9 cellular contexts compared by ENCODE assay signal in genomic region chr15:52481915-52482314, GRCh38. TPM values are rescaled to one million over a fixed set of nuclear protein-coding genes. Genes with fewer than 3 reads are reported as not detected.
DNase-seq lines count a peak whose midpoint lies in the region; ATAC-seq, FAIRE-seq and TF ChIP-seq lines count a peak whose summit lies in the region.
"Had no signal": no experiment of that assay in that cellular context is flagged by ENCODE, and none has a peak within 500 bp of the region (broad histone marks: within the 10 kb centered on the region; RNA-seq: fewer than 3 reads in every experiment).

No MANE protein-coding gene starts in this region.

- 54 to 57% (median 56%) methylated on average over 3 of the region's 3 CpGs for WGBS in small intestine, 3 donors

- no peaks in the 10 kb centered on the region for H3K9me1 ChIP-seq in endothelial cell of umbilical vein (replicated peaks; ENCODE audit: control insufficient read depth, extremely low read depth, insufficient read depth, low read length)

- H3K4me1 ChIP-seq in endothelial cell of umbilical vein (ENCODE audit: control insufficient read depth, extremely low read depth, insufficient read depth, low read length), result peaks cover 63% of the 10 kb centered on the region
- peaks cover 0 to 9% of the 10 kb centered on the region in 2 donors for H3K4me1 ChIP-seq in small intestine (ENCODE audit: control insufficient read depth in 2 of 2, insufficient read depth in 1 of 2, low read depth in 1 of 2, low read length in 1 of 2)
- H3K4me1 ChIP-seq in PC-9 (replicated peaks; ENCODE audit: insufficient read depth), result no peaks in the 10 kb centered on the region
- H3K4me1 ChIP-seq: parathyroid adenoma had no signal

- H3F3A ChIP-seq in PC-9 (ENCODE audit: insufficient read depth, low read depth), result no peaks in the 10 kb centered on the region

- H3K4me2 ChIP-seq in endothelial cell of umbilical vein (ENCODE audit: insufficient read depth, low read length) (peak overlapping the region; percentile 33), PC-9 (no peak overlapping the region)

- H3K79me2 ChIP-seq in endothelial cell of umbilical vein (ENCODE audit: control insufficient read depth, insufficient read depth, low read length), result peaks cover 76% of the 10 kb centered on the region
- H3K79me2 ChIP-seq in PC-9 (ENCODE audit: low read depth), result no peaks in the 10 kb centered on the region

- peak; percentile 99 for ATAC-seq in HG03175 (IDR thresholded peaks at IDR 0.05; ENCODE audit: unreplicated experiment)

- CTCF ChIA-PET in BJ (lab: Yijun Ruan, JAX), result interaction anchor here (0.7 to 1.3 kb wide), 3 partner anchors 10 to 239 kb away, joined by 3 to 5 read pairs (median 4); no protein-coding TSS in a partner anchor
- CTCF ChIA-PET in endothelial cell of umbilical vein (lab: Charles Lee), result interaction anchor here (1.0 to 1.2 kb wide), 4 partner anchors 14 to 222 kb away, joined by 3 to 5 read pairs (median 5); no protein-coding TSS in a partner anchor
- CTCF ChIA-PET in PC-9 (lab: Charles Lee), result no interaction called here

- dilution Hi-C loops in endothelial cell of umbilical vein (cut with MboI; ENCODE audit: extremely low pct_ligation_motif_present, low sequenced_read_pairs), result no loop called here

- peak overlapping the region; percentile 92 for H3K27ac ChIP-seq in endothelial cell of umbilical vein (ENCODE audit: insufficient read depth, low read depth, low read length)
- peak overlapping the region; percentile 71 to 84 for H3K27ac ChIP-seq in small intestine (ENCODE audit: low read depth in 1 of 2, low read length in 1 of 2)
- H3K27ac ChIP-seq in PC-9, result no peak overlapping the region
- H3K27ac ChIP-seq: parathyroid adenoma had no signal

- no peak overlapping the region for H2AFZ ChIP-seq in endothelial cell of umbilical vein (ENCODE audit: low read depth, low read length)
- no peak overlapping the region for H2AFZ ChIP-seq in PC-9
- H2AFZ ChIP-seq: parathyroid adenoma had no signal

- DNase-seq in BJ (ENCODE audit: low read depth), result peak; percentile 56
- DNase-seq in GM19238 (ENCODE audit: insufficient read length, low spot score), result peak; percentile 51
- peak in 4 of 5 donors; percentile 32 to 88 (median 44) for DNase-seq in T-helper 1 cell
- DNase-seq in endothelial cell of umbilical vein (ENCODE audit: low read depth, low spot score), result peak; percentile 75
- DNase-seq in small intestine, result peak; percentile 70
- no peak for DNase-seq in DMS153 (lab: John Stamatoyannopoulos, UW)
- DNase-seq in PC-9, result no peak

- BruUV-seq in endothelial cell of umbilical vein (replicated peaks; lab: Mats Ljungman, UMichigan), result no TSS peak
- BruUV-seq in PC-9 (replicated peaks; lab: Mats Ljungman, UMichigan), result no TSS peak

- H3K9me3 ChIP-seq in endothelial cell of umbilical vein (replicated peaks; ENCODE audit: control insufficient read depth, insufficient read depth, low read length), result no peaks in the 10 kb centered on the region
- H3K9me3 ChIP-seq in small intestine (ENCODE audit: control insufficient read depth, low read depth), result no peaks in the 10 kb centered on the region
- H3K9me3 ChIP-seq in PC-9 (ENCODE audit: insufficient read depth, low read depth), result no peaks in the 10 kb centered on the region

- TF ChIP-seq CTCF in BJ (IDR thresholded peaks at IDR 0.05; ENCODE audit: insufficient read depth, low read depth, low read length) (no peak), endothelial cell of umbilical vein (IDR thresholded peaks at IDR 0.05; ENCODE audit: extremely low read depth in 1 of 2, insufficient read depth in 1 of 2, low read depth in 1 of 2, low read length in 2 of 2) (no peak), PC-9 (conservative IDR thresholded peaks at IDR 0.05) (no peak)

- H3K27me3 ChIP-seq in BJ (ENCODE audit: control insufficient read depth, insufficient read depth, low read length) (no peaks in the 10 kb centered on the region; the same call in 1 of the 2 replicates), endothelial cell of umbilical vein (ENCODE audit: control insufficient read depth in 2 of 2, insufficient read depth in 2 of 2, low read length in 2 of 2) (no peaks in the 10 kb centered on the region), small intestine (ENCODE audit: control insufficient read depth in 2 of 2, insufficient read depth in 2 of 2, low read length in 2 of 2) (no peaks in the 10 kb centered on the region), PC-9 (ENCODE audit: insufficient read depth, low read depth) (no peaks in the 10 kb centered on the region)

- H3K9ac ChIP-seq in endothelial cell of umbilical vein (replicated peaks; ENCODE audit: extremely low read depth, insufficient read depth, low read length), result peak overlapping the region; percentile 12
- H3K9ac ChIP-seq: parathyroid adenoma had no signal

- FAIRE-seq in endothelial cell of umbilical vein (lab: Jason Lieb, UNC), result peak; percentile 59
- no peak for FAIRE-seq in small intestine (lab: Jason Lieb, UNC)

- TF ChIP-seq POLR2A in endothelial cell of umbilical vein (IDR thresholded peaks at IDR 0.05; ENCODE audit: low read depth, low read length), result peak; percentile 44

- H3K4me3 ChIP-seq in BJ (ENCODE audit: low read depth, low read length) (no peak overlapping the region), endothelial cell of umbilical vein (replicated peaks in 1 of 3; ENCODE audit: insufficient read depth in 1 of 3, low read depth in 1 of 3, low read length in 3 of 3) (no peak overlapping the region), small intestine (ENCODE audit: low read depth in 1 of 2, low read length in 2 of 2) (no peak overlapping the region), PC-9 (no peak overlapping the region)

- H3K36me3 ChIP-seq in BJ (ENCODE audit: control insufficient read depth, insufficient read depth, low read length) (no peaks in the 10 kb centered on the region), endothelial cell of umbilical vein (ENCODE audit: control insufficient read depth in 2 of 2, extremely low read depth in 1 of 2, insufficient read depth in 2 of 2, low read length in 2 of 2) (no peaks in the 10 kb centered on the region), small intestine (ENCODE audit: control insufficient read depth in 2 of 2, insufficient read depth in 2 of 2, low read length in 2 of 2) (no peaks in the 10 kb centered on the region), PC-9 (ENCODE audit: low read depth) (no peaks in the 10 kb centered on the region)

- intact Hi-C loops in endothelial cell of umbilical vein (cut with micrococcal nuclease), result loop anchor here (2.0 kb wide), 3 partner anchors 15 to 87 kb away; partner anchors contain the start of genes ARPP19 and MYO5A
- intact Hi-C loops in PC-9 (cut with micrococcal nuclease; ENCODE audit: unreplicated experiment), result no loop called here

- POLR2A ChIA-PET in BJ (lab: Charles Lee) (interaction anchor here (0.7 kb wide), 1 partner anchor 25 kb away, joined by 3 read pairs; no protein-coding TSS in a partner anchor), endothelial cell of umbilical vein (lab: Charles Lee) (interaction anchor here (0.6 kb wide), 1 partner anchor 161 kb away, joined by 3 read pairs; no protein-coding TSS in a partner anchor), PC-9 (lab: Charles Lee; ENCODE audit: unreplicated experiment) (no interaction called here)

- H3K9me2 ChIP-seq in PC-9 (ENCODE audit: insufficient read depth), result no peaks in the 10 kb centered on the region

- H4K20me1 ChIP-seq in endothelial cell of umbilical vein (replicated peaks; ENCODE audit: control insufficient read depth, extremely low read depth, insufficient read depth, low read length) (no peaks in the 10 kb centered on the region), PC-9 (ENCODE audit: insufficient read depth) (no peaks in the 10 kb centered on the region)

TF ChIP-seq in endothelial cell of umbilical vein, 7 proteins besides CTCF, POLR2A, EP300 and RAD21:
- TF ChIP-seq FOS (IDR thresholded peaks at IDR 0.05; ENCODE audit: borderline replicate concordance, insufficient read depth, low read length) (peak; percentile 68), POLR2AphosphoS5 (IDR thresholded peaks at IDR 0.05; ENCODE audit: insufficient read depth, low read depth, low read length) (peak; percentile 26), GATA2 (IDR thresholded peaks at IDR 0.05; ENCODE audit: insufficient read depth, insufficient read length, low read depth, low read length) (peak; percentile 47), MYC (IDR thresholded peaks at IDR 0.05; ENCODE audit: low read depth, low read length) (no peak), JUN (IDR thresholded peaks at IDR 0.05; ENCODE audit: borderline replicate concordance, insufficient read depth, insufficient read length, low read depth) (peak; percentile 6)
TF ChIP-seq in endothelial cell of umbilical vein: peak in this region for 4.

RNA-seq across cellular contexts. Expression of gene MYO5A, which starts 46.8 kb away (rescaled TPM):
- polyA plus RNA-seq in BJ (2011; rRNA removed), result 38.3 and 39.6 TPM in 2 replicates
- 48.8 and 72.5 TPM in 2 replicates for polyA minus RNA-seq in BJ (2011; rRNA and poly(A)+ RNA removed)
- total RNA-seq in endothelial cell of umbilical vein, result 87.9 and 91.9 TPM in 2 replicates
- polyA plus RNA-seq in endothelial cell of umbilical vein, result 28.8 and 31.9 TPM in 2 replicates
- polyA plus RNA-seq in endothelial cell of umbilical vein (2011; cell fraction: cytosol; rRNA removed), result 41.6 and 45.8 TPM in 2 replicates
- 73.2 and 78.4 TPM in 2 replicates for polyA plus RNA-seq in endothelial cell of umbilical vein (2011; cell fraction: nucleus; rRNA removed)
- 39.4 and 70.2 TPM in 2 replicates for polyA plus RNA-seq in endothelial cell of umbilical vein (2012)
- polyA minus RNA-seq in endothelial cell of umbilical vein, result 146 and 150 TPM in 2 replicates
- polyA minus RNA-seq in endothelial cell of umbilical vein (2011; cell fraction: cytosol; rRNA and poly(A)+ RNA removed), result 12.2 TPM
- 95.2 and 130 TPM in 2 replicates for polyA minus RNA-seq in endothelial cell of umbilical vein (2011; cell fraction: nucleus; rRNA and poly(A)+ RNA removed)
- 1 to 10 TPM in 2 of 3 donors, under 1 TPM in 1; 0.45 to 3.0 (median 1.4) TPM for polyA plus RNA-seq in small intestine
- total RNA-seq in PC-9 (2021), result 8.7 and 10.7 TPM in 2 replicates

Comparison
In these comparisons a context has a peak if more than half of its experiments do, and no peak if none do; other contexts are left out.
1. DNase-seq: peak in BJ (single experiment), GM19238 (single experiment), T-helper 1 cell (4 of 5), endothelial cell of umbilical vein (single experiment) and small intestine (single experiment); none in DMS153 (single experiment) and PC-9 (0 of 2).